9 cellular contexts compared by ENCODE assay signal in the genomic region with DNA sequence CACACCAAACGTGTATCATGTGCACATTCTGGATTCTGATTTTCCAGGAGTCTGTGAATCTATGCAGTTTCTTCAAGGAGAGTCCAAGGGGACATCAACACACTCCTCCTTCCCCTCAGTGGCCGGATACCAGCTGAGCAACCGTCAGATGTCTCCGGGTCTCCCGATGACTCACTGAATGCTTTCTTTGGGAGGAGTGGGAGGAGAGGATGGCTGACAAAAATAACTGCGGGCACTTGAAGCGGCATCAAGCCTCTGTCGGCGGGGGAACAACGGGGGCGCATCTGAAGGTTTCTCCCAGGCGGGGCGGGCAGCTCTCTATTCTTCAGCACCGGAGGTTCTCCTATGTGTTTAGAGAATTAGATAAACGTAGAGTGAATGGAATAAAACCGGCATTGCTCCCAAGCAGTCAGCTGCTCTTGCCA. TPM values are rescaled to one million over a fixed set of nuclear protein-coding genes. Genes with fewer than 3 reads are reported as not detected.
A peak's percentile ranks its signal among the peaks of the same experiment; 100 is the strongest.
DNase-seq lines count a peak whose midpoint lies in the region; ATAC-seq and TF ChIP-seq lines count a peak whose summit lies in the region.
"Had no signal": no experiment of that assay in that cellular context is flagged by ENCODE, and none has a peak within 500 bp of the region (broad histone marks: within the 10 kb centered on the region; RNA-seq: fewer than 3 reads in every experiment).

No MANE protein-coding gene starts in this region.

- H4K20me1 ChIP-seq in GM23248 (ENCODE audit: insufficient read depth) = no peaks in the 10 kb centered on the region

- no peak overlapping the region for H3K27ac ChIP-seq in GM23248

- H3K9me3 ChIP-seq in GM23248 (ENCODE audit: low read depth) = no peaks in the 10 kb centered on the region

- H3F3A ChIP-seq in GM23248 (ENCODE audit: insufficient read depth) = no peaks in the 10 kb centered on the region

- 1% methylated on average over 16 of the region's 16 CpGs for WGBS in GM23248 (ENCODE audit: low coverage in 1 of 2, low lambda C conversion rate in 2 of 2, missing lambda C conversion rate in 2 of 2), 2 experiments

- in situ Hi-C loops in GM23248 (cut with MboI) = loop anchor here (5.0 kb wide), 1 partner anchor 59 kb away; no protein-coding TSS in a partner anchor

- H3K4me1 ChIP-seq in GM23248 (ENCODE audit: insufficient read depth) = peaks cover 11% of the 10 kb centered on the region

- H2AFZ ChIP-seq in GM23248 = peak overlapping the region; percentile 67

- H3K9ac ChIP-seq in GM23248 = peak overlapping the region; percentile 14; the same call in 1 of the 2 replicates

- H3K9me2 ChIP-seq in GM23248 (ENCODE audit: insufficient read depth) = no peaks in the 10 kb centered on the region

- no peaks in the 10 kb centered on the region for H3K27me3 ChIP-seq in GM23248 (replicated peaks; ENCODE audit: insufficient read depth)

- peak overlapping the region; percentile 54 for H3K4me3 ChIP-seq in GM23248

- no peaks in the 10 kb centered on the region for H3K36me3 ChIP-seq in GM23248 (ENCODE audit: low read depth)

- no peaks in the 10 kb centered on the region for H3K79me2 ChIP-seq in GM23248 (ENCODE audit: insufficient read depth)

- peak; percentile 75 for DNase-seq in GM23248
- DNase-seq in fibroblast of peridontal ligament (ENCODE audit: extremely low read depth) = peak; percentile 51
- peak; percentile 71 for DNase-seq in renal cortical epithelial cell (ENCODE audit: low read depth)
- DNase-seq in stimulated activated CD4-positive, alpha-beta T cell treated with anti-CD3 and anti-CD28 coated beads, Interleukin-2, amount 100 ng/mL, for 48 hours = no peak
- DNase-seq in cortex of kidney (lab: John Stamatoyannopoulos, UW) = no peak
- DNase-seq: activated naive CD4-positive, alpha-beta T cell treated with anti-CD3 and anti-CD28 coated beads, Interleukin-2, amount 50 U/mL, for 16 hours had no signal

- peak overlapping the region; percentile 78 for H3K4me2 ChIP-seq in GM23248 (ENCODE audit: unreplicated experiment)

- ATAC-seq in HG03045 (IDR thresholded peaks at IDR 0.05; ENCODE audit: unreplicated experiment) (no peak), HG03571 (IDR thresholded peaks at IDR 0.05; ENCODE audit: unreplicated experiment) (no peak)

TF ChIP-seq in PFSK-1, 5 proteins besides CTCF, POLR2A, EP300 and RAD21:
- TF ChIP-seq SIN3A (IDR thresholded peaks at IDR 0.05; ENCODE audit: borderline replicate concordance, insufficient read depth, low read length) (peak; percentile 87; the same call in 1 of the 2 replicates), TAF1 (IDR thresholded peaks at IDR 0.05; ENCODE audit: borderline replicate concordance, insufficient read depth, low read length) (no peak), POLR2AphosphoS5 (IDR thresholded peaks at IDR 0.05; ENCODE audit: low read depth, low read length) (no peak)
- TF ChIP-seq, protein P1, sequence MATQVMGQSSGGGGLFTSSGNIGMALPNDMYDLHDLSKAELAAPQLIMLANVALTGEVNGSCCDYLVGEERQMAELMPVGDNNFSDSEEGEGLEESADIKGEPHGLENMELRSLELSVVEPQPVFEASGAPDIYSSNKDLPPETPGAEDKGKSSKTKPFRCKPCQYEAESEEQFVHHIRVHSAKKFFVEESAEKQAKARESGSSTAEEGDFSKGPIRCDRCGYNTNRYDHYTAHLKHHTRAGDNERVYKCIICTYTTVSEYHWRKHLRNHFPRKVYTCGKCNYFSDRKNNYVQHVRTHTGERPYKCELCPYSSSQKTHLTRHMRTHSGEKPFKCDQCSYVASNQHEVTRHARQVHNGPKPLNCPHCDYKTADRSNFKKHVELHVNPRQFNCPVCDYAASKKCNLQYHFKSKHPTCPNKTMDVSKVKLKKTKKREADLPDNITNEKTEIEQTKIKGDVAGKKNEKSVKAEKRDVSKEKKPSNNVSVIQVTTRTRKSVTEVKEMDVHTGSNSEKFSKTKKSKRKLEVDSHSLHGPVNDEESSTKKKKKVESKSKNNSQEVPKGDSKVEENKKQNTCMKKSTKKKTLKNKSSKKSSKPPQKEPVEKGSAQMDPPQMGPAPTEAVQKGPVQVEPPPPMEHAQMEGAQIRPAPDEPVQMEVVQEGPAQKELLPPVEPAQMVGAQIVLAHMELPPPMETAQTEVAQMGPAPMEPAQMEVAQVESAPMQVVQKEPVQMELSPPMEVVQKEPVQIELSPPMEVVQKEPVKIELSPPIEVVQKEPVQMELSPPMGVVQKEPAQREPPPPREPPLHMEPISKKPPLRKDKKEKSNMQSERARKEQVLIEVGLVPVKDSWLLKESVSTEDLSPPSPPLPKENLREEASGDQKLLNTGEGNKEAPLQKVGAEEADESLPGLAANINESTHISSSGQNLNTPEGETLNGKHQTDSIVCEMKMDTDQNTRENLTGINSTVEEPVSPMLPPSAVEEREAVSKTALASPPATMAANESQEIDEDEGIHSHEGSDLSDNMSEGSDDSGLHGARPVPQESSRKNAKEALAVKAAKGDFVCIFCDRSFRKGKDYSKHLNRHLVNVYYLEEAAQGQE (IDR thresholded peaks at IDR 0.05; ENCODE audit: insufficient read depth in 1 of 2, low read depth in 2 of 2, low read length in 2 of 2) = no peak

RNA-seq across cellular contexts. Expression of gene LRRC75A, which starts 24.6 kb away (rescaled TPM):
- 0.13 and 0.22 TPM in 2 replicates for total RNA-seq in GM23248 (2014; rRNA removed; shearing (Covaris generic))
- 0.15 and 0.54 TPM in 2 replicates for polyA plus RNA-seq in GM23248 (2016; fragmentation: Nextera tagmentation; extraction: Ambion mirVana)
- 3.8 TPM for polyA plus RNA-seq in PFSK-1 (2012; ENCODE audit: insufficient read length, low read depth)
- under 0.01 and 0.30 TPM in 2 replicates for total RNA-seq in renal cortical epithelial cell

RNA-seq across cellular contexts. Expression of gene ZNF287, which starts 52.4 kb away (rescaled TPM):
- total RNA-seq in GM23248 (2014; rRNA removed; shearing (Covaris generic)) = 11.7 and 14.3 TPM in 2 replicates
- polyA plus RNA-seq in GM23248 (2016; fragmentation: Nextera tagmentation; extraction: Ambion mirVana) = 12.5 and 15.1 TPM in 2 replicates
- 6.3 TPM for polyA plus RNA-seq in PFSK-1 (2012; ENCODE audit: insufficient read length, low read depth)
- total RNA-seq in renal cortical epithelial cell = 3.0 and 8.2 TPM in 2 replicates

Comparison
In these comparisons a context has a peak if more than half of its experiments do, and no peak if none do; other contexts are left out.
1. DNase-seq: peak in GM23248 (single experiment), fibroblast of peridontal ligament (single experiment) and renal cortical epithelial cell (single experiment); none in stimulated activated CD4-positive, alpha-beta T cell treated with anti-CD3 and anti-CD28 coated beads, Interleukin-2, amount 100 ng/mL, for 48 hours (0 of 2) and cortex of kidney (single experiment).